ENCODE assay signal across 12 cellular contexts in genomic region chr6:44003345-44004061, GRCh38.
DNase-seq lines count a peak whose midpoint lies in the region; ATAC-seq, FAIRE-seq and TF ChIP-seq lines count a peak whose summit lies in the region.
"Had no signal": no experiment of that assay in that cellular context is flagged by ENCODE, and none has a peak within 500 bp of the region (broad histone marks: within the 10 kb centered on the region; RNA-seq: fewer than 3 reads in every experiment).

No MANE protein-coding gene starts in this region.

- ATAC-seq in gastroesophageal sphincter (no peak), GM21390 (IDR thresholded peaks at IDR 0.05; ENCODE audit: unreplicated experiment) (no peak)

- H3K9ac ChIP-seq in HUES64 (ENCODE audit: low read depth, low read length), result peak overlapping the region; percentile 71; the same call in 1 of the 2 replicates

- TF ChIP-seq POLR2A in gastroesophageal sphincter (IDR thresholded peaks at IDR 0.05), result no peak

- H3K4me1 ChIP-seq in HUES64 (ENCODE audit: insufficient read depth, low read length) (peaks cover 46% of the 10 kb centered on the region), gastroesophageal sphincter (peaks cover 0 to 51% (median 12%) of the 10 kb centered on the region in 3 donors)

- 33% methylated on average over 22 of the region's 22 CpGs for whole genome bisulfite sequencing in HUES64
- WGBS in gastroesophageal sphincter (ENCODE audit: low coverage in 1 of 2), 2 donors, result 92 to 93% methylated on average over 4 to 5 of the region's 22 CpGs

- no peak for TF ChIP-seq EP300 in gastroesophageal sphincter (IDR thresholded peaks at IDR 0.05)

- no peaks in the 10 kb centered on the region for H3K36me3 ChIP-seq in HUES64 (ENCODE audit: insufficient read depth, low read length)
- H3K36me3 ChIP-seq in gastroesophageal sphincter, result no peaks in the 10 kb centered on the region
- H3K36me3 ChIP-seq: SJSA1, suprapubic skin had no signal

- DNase-seq in activated T-cell treated with anti-CD3 and anti-CD28 coated beads for 48 hours (ENCODE audit: low read depth) (peak; percentile 6), activated T-cell treated with anti-CD3 and anti-CD28 coated beads for 4 hours (no peak), SHP77 (lab: John Stamatoyannopoulos, UW) (no peak), HTR-8/SVneo (ENCODE audit: insufficient read length, low spot score) (no peak)
- DNase-seq in stimulated activated CD8-positive, alpha-beta memory T cell treated with anti-CD3 and anti-CD28 coated beads, Interleukin-4, amount 100 ng/mL, for 48 hours, result peak; percentile 34
- DNase-seq: cerebellar nuclear complex, DND-41 had no signal

- no peak for FAIRE-seq in HTR-8/SVneo (lab: Jason Lieb, UNC)

- TF ChIP-seq CTCF in gastroesophageal sphincter (IDR thresholded peaks at IDR 0.05), result no peak

- peak overlapping the region; percentile 95 for H3K27ac ChIP-seq in HUES64 (ENCODE audit: low read depth, low read length)
- H3K27ac ChIP-seq in gastroesophageal sphincter, result peak overlapping the region in 3 of 4 donors; percentile 46 to 65 (median 60)
- H3K27ac ChIP-seq: SJSA1, suprapubic skin had no signal

- H3K27me3 ChIP-seq in HUES64 (ENCODE audit: insufficient read depth, low read length) (peaks cover 13% of the 10 kb centered on the region; the same call in 1 of the 2 replicates), gastroesophageal sphincter (peaks cover 16% of the 10 kb centered on the region)
- H3K27me3 ChIP-seq: SJSA1 had no signal

- peak overlapping the region; percentile 54 for H3K4me3 ChIP-seq in HUES64 (ENCODE audit: low read length)
- H3K4me3 ChIP-seq in gastroesophageal sphincter, result peak overlapping the region in 1 of 2 donors; percentile 49

- no peaks in the 10 kb centered on the region for H3K9me3 ChIP-seq in HUES64 (ENCODE audit: insufficient read depth, low read depth, low read length)
- no peaks in the 10 kb centered on the region for H3K9me3 ChIP-seq in gastroesophageal sphincter
- H3K9me3 ChIP-seq: SJSA1, suprapubic skin had no signal

Comparison
In these comparisons a context has a peak if more than half of its experiments do, and no peak if none do; other contexts are left out.
1. DNase-seq: peak in activated T-cell treated with anti-CD3 and anti-CD28 coated beads for 48 hours (single experiment) and stimulated activated CD8-positive, alpha-beta memory T cell treated with anti-CD3 and anti-CD28 coated beads, Interleukin-4, amount 100 ng/mL, for 48 hours (single experiment); none in activated T-cell treated with anti-CD3 and anti-CD28 coated beads for 4 hours (single experiment), SHP77 (0 of 2) and HTR-8/SVneo (single experiment).